In the genomic region with DNA sequence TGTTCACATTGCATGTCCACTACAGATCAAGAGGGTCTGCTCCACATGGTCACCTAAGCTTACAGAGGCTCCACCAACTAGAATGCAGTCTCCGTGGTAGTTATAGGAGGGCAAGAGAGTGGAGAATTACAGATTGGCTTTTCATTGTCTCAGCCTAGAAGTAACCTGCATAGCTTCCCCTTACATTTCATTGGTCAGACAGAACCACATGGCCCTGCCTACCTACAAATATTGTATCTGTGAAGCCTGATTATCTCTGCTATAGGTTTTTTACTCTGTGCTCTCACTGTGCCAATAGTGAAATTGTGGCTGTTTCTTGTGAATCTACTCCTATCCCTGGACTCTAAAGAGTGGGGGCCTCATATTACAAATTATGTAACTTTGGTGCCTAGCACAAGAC, we compare ENCODE assay signal across 1 cellular context.
TF ChIP-seq lines count a peak whose summit lies in the region.

No MANE protein-coding gene starts in this region.

TF ChIP-seq in K562, 482 proteins besides CTCF, POLR2A, EP300 and RAD21:
- no peak for TF ChIP-seq TGIF2 (CRISPR knock-in tag; IDR thresholded peaks at IDR 0.05)
- peak; percentile 68 for TF ChIP-seq RAD51 (IDR thresholded peaks at IDR 0.05; ENCODE audit: borderline replicate concordance, low read depth)
- TF ChIP-seq, protein P1, sequence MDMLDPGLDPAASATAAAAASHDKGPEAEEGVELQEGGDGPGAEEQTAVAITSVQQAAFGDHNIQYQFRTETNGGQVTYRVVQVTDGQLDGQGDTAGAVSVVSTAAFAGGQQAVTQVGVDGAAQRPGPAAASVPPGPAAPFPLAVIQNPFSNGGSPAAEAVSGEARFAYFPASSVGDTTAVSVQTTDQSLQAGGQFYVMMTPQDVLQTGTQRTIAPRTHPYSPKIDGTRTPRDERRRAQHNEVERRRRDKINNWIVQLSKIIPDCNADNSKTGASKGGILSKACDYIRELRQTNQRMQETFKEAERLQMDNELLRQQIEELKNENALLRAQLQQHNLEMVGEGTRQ (CRISPR knock-in tag; IDR thresholded peaks at IDR 0.05): peak; percentile 83
- TF ChIP-seq L3MBTL2 (IDR thresholded peaks at IDR 0.05): peak; percentile 47
- TF ChIP-seq, protein P2, sequence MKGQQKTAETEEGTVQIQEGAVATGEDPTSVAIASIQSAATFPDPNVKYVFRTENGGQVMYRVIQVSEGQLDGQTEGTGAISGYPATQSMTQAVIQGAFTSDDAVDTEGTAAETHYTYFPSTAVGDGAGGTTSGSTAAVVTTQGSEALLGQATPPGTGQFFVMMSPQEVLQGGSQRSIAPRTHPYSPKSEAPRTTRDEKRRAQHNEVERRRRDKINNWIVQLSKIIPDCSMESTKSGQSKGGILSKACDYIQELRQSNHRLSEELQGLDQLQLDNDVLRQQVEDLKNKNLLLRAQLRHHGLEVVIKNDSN (CRISPR knock-in tag; IDR thresholded peaks at IDR 0.05): peak; percentile 82
- TF ChIP-seq RBM25 (IDR thresholded peaks at IDR 0.05; ENCODE audit: low read depth, low read length, severe bottlenecking): peak; percentile 81
- TF ChIP-seq, protein P3, sequence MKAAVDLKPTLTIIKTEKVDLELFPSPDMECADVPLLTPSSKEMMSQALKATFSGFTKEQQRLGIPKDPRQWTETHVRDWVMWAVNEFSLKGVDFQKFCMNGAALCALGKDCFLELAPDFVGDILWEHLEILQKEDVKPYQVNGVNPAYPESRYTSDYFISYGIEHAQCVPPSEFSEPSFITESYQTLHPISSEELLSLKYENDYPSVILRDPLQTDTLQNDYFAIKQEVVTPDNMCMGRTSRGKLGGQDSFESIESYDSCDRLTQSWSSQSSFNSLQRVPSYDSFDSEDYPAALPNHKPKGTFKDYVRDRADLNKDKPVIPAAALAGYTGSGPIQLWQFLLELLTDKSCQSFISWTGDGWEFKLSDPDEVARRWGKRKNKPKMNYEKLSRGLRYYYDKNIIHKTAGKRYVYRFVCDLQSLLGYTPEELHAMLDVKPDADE (conservative IDR thresholded peaks at IDR 0.05; ENCODE audit: control insufficient read depth, low read depth, low read length): no peak
- peak; percentile 93 for TF ChIP-seq NFYB (IDR thresholded peaks at IDR 0.05; ENCODE audit: extremely low read depth, insufficient read length)
TF ChIP-seq in K562: peak in this region for 6.
